In genomic region chr9:82170079-82170662, GRCh38 we compare ENCODE assay signal across 2 cellular contexts.
TF ChIP-seq lines count a peak whose summit lies in the region.

No MANE protein-coding gene starts in this region.

TF ChIP-seq in HEK293T, 16 proteins besides CTCF, POLR2A, EP300 and RAD21 (continued from another document):
- TF ChIP-seq SUZ12 (IDR thresholded peaks at IDR 0.05) (no peak), NFRKB (IDR thresholded peaks at IDR 0.05) (no peak), HDGF (IDR thresholded peaks at IDR 0.05; ENCODE audit: borderline replicate concordance) (no peak), ARNT (IDR thresholded peaks at IDR 0.05) (no peak), PKNOX1 (IDR thresholded peaks at IDR 0.05) (no peak), CTBP1 (IDR thresholded peaks at IDR 0.05; ENCODE audit: borderline replicate concordance) (no peak), LEF1 (IDR thresholded peaks at IDR 0.05; ENCODE audit: borderline replicate concordance) (no peak), FOXK2 (IDR thresholded peaks at IDR 0.05) (no peak), FOXA1 (IDR thresholded peaks at IDR 0.05) (no peak)
TF ChIP-seq in HEK293T: peak in this region for 0.

TF ChIP-seq in HepG2, 621 proteins besides CTCF, POLR2A, EP300 and RAD21 (continued from another document):
- TF ChIP-seq ZNF691 (CRISPR knock-in tag; IDR thresholded peaks at IDR 0.05; ENCODE audit: borderline replicate concordance, low read depth) (no peak), MAX (IDR thresholded peaks at IDR 0.05) (no peak), ZSCAN22 (CRISPR knock-in tag; IDR thresholded peaks at IDR 0.05) (no peak), ZBTB44 (CRISPR knock-in tag; IDR thresholded peaks at IDR 0.05) (no peak)
